In genomic region chr11:2173150-2173693, GRCh38 we compare ENCODE assay signal across 14 cellular contexts. TPM values are rescaled to one million over a fixed set of nuclear protein-coding genes. Genes with fewer than 3 reads are reported as not detected.
DNase-seq lines count a peak whose midpoint lies in the region; ATAC-seq and TF ChIP-seq lines count a peak whose summit lies in the region.
"Had no signal": no experiment of that assay in that cellular context is flagged by ENCODE, and none has a peak within 500 bp of the region (broad histone marks: within the 10 kb centered on the region; RNA-seq: fewer than 3 reads in every experiment).

No MANE protein-coding gene starts in this region.

- no peaks in the 10 kb centered on the region for H3K9me2 ChIP-seq in neural cell (ENCODE audit: insufficient read depth, low read length)

- H3K4me3 Mint-ChIP-seq in CD8-positive, alpha-beta T cell: no peak overlapping the region
- H3K4me3 Mint-ChIP-seq: activated CD4-positive, alpha-beta T cell treated with anti-CD3 and anti-CD28 coated beads, Interleukin-2, amount 10 ng/mL, durations not matched to agents 7 days and 5 days; activated naive CD4-positive, alpha-beta T cell treated with anti-CD3 and anti-CD28 coated beads, Interleukin-2, amount 50 U/mL, for 24 hours; effector memory CD8-positive, alpha-beta T cell; stimulated activated naive CD8-positive, alpha-beta T cell treated with anti-CD3 and anti-CD28 coated beads, Interleukin-15, Interleukin-2, amounts not matched to agents 100 ng/mL and 50 ng/mL, for 24 hours had no signal

- H3K79me2 ChIP-seq in mammary epithelial cell (ENCODE audit: insufficient read depth, low read length) (no peaks in the 10 kb centered on the region), neural cell (replicated peaks; ENCODE audit: insufficient read depth, low read length) (no peaks in the 10 kb centered on the region)

- WGBS in IMR-90 (ENCODE audit: extremely low coverage in 2 of 2, insufficient read length in 1 of 2), 2 experiments: 87% methylated on average over 8 of the region's 16 CpGs; no CpG with 5 or more reads in 1 of the 2 experiments
- WGBS in mammary epithelial cell (ENCODE audit: low coverage, missing lambda C conversion rate): 90% methylated on average over 13 of the region's 16 CpGs
- WGBS in thyroid gland, 2 donors: 77 to 85% methylated on average over 16 of the region's 16 CpGs

- H2AFZ ChIP-seq in IMR-90 (replicated peaks; ENCODE audit: low read length, poor library complexity) (no peak overlapping the region), mammary epithelial cell (ENCODE audit: low read depth, low read length) (no peak overlapping the region), neural cell (ENCODE audit: low read depth, low read length) (no peak overlapping the region)

- H3K27me3 Mint-ChIP-seq in CD8-positive, alpha-beta T cell (ENCODE audit: low read depth): no peaks in the 10 kb centered on the region
- H3K27me3 Mint-ChIP-seq: activated CD4-positive, alpha-beta T cell treated with anti-CD3 and anti-CD28 coated beads, Interleukin-2, amount 10 ng/mL, durations not matched to agents 7 days and 5 days; activated naive CD4-positive, alpha-beta T cell treated with anti-CD3 and anti-CD28 coated beads, Interleukin-2, amount 50 U/mL, for 24 hours; stimulated activated naive CD8-positive, alpha-beta T cell treated with anti-CD3 and anti-CD28 coated beads, Interleukin-15, Interleukin-2, amounts not matched to agents 100 ng/mL and 50 ng/mL, for 24 hours had no signal

- H3K9ac ChIP-seq in IMR-90 (ENCODE audit: low read depth, low read length) (no peak overlapping the region), mammary epithelial cell (ENCODE audit: insufficient read depth, low read length) (no peak overlapping the region), neural cell (ENCODE audit: low read length) (no peak overlapping the region)

- H3K4me3 ChIP-seq in GM06990 (replicated peaks; ENCODE audit: low read depth, low read length) (no peak overlapping the region), IMR-90 (ENCODE audit: insufficient read depth, low read depth, low read length) (no peak overlapping the region), mammary epithelial cell (replicated peaks in 1 of 3; ENCODE audit: insufficient read depth in 1 of 3, low read depth in 2 of 3, low read length in 3 of 3) (no peak overlapping the region), neural cell (ENCODE audit: low read length) (no peak overlapping the region), thyroid gland (replicated peaks in 1 of 3) (no peak overlapping the region)
- H3K4me3 ChIP-seq in CD8-positive, alpha-beta T cell (ENCODE audit: low read depth, low read length): no peak overlapping the region

- peak overlapping the region; percentile 8 for H2AK9ac ChIP-seq in IMR-90 (replicated peaks; ENCODE audit: low read depth, low read length, poor library complexity)

- no peaks in the 10 kb centered on the region for H3K36me3 Mint-ChIP-seq in CD8-positive, alpha-beta T cell
- H3K36me3 Mint-ChIP-seq: activated naive CD4-positive, alpha-beta T cell treated with anti-CD3 and anti-CD28 coated beads, Interleukin-2, amount 50 U/mL, for 24 hours had no signal

- no peak overlapping the region for H3K18ac ChIP-seq in IMR-90 (ENCODE audit: low read depth, low read length)

- intact Hi-C loops in IMR-90 (cut with micrococcal nuclease) (no loop called here), mammary epithelial cell (cut with micrococcal nuclease) (no loop called here), thyroid gland (cut with DNase I) (no loop called here)
- intact Hi-C loops in CD8-positive, alpha-beta T cell (cut with DNase I, micrococcal nuclease): no loop called here

- H3K79me1 ChIP-seq in IMR-90 (ENCODE audit: low read depth in 1 of 2, low read length in 2 of 2): no peaks in the 10 kb centered on the region

- no peaks in the 10 kb centered on the region for H3K27me3 ChIP-seq in GM06990 (replicated peaks; ENCODE audit: control insufficient read depth, insufficient read depth, low read length)
- peaks cover 6% of the 10 kb centered on the region; the same call in 1 of the 2 replicates for H3K27me3 ChIP-seq in IMR-90 (ENCODE audit: control insufficient read depth, insufficient read depth, low read length)
- no peaks in the 10 kb centered on the region for H3K27me3 ChIP-seq in mammary epithelial cell (ENCODE audit: insufficient read depth, low read length)
- H3K27me3 ChIP-seq in neural cell (ENCODE audit: insufficient read depth, low read depth, low read length): no peaks in the 10 kb centered on the region
- no peaks in the 10 kb centered on the region for H3K27me3 ChIP-seq in thyroid gland
- no peaks in the 10 kb centered on the region for H3K27me3 ChIP-seq in CD8-positive, alpha-beta T cell (ENCODE audit: insufficient read depth, low read length)

- no peak overlapping the region for H2BK5ac ChIP-seq in IMR-90 (ENCODE audit: low read depth, low read length, poor library complexity, severe bottlenecking)

- H2AK5ac ChIP-seq in IMR-90 (ENCODE audit: low read depth, low read length): no peak overlapping the region

- H2BK120ac ChIP-seq in IMR-90 (ENCODE audit: low read depth, low read length): no peak overlapping the region

- H3K9me1 ChIP-seq in IMR-90 (ENCODE audit: insufficient read depth, low read length): peaks cover 6% of the 10 kb centered on the region

- TF ChIP-seq EP300 in neural cell (conservative IDR thresholded peaks at IDR 0.05; ENCODE audit: poor library complexity, severe bottlenecking): no peak

- H3K4me2 ChIP-seq in IMR-90 (ENCODE audit: low read depth, low read length): no peak overlapping the region
- H3K4me2 ChIP-seq in mammary epithelial cell (ENCODE audit: insufficient read depth, low read depth, low read length): no peak overlapping the region
- H3K4me2 ChIP-seq in neural cell (ENCODE audit: low read length): no peak overlapping the region

- H3K36me3 ChIP-seq in GM06990 (ENCODE audit: control insufficient read depth, insufficient read depth, low read length) (no peaks in the 10 kb centered on the region), IMR-90 (ENCODE audit: control insufficient read depth, insufficient read depth, low read length) (no peaks in the 10 kb centered on the region), mammary epithelial cell (ENCODE audit: insufficient read depth, low read length) (no peaks in the 10 kb centered on the region), neural cell (ENCODE audit: insufficient read depth, low read length) (no peaks in the 10 kb centered on the region), thyroid gland (no peaks in the 10 kb centered on the region)
- H3K36me3 ChIP-seq in CD8-positive, alpha-beta T cell (ENCODE audit: insufficient read depth, low read length): no peaks in the 10 kb centered on the region

- TF ChIP-seq POLR2A in IMR-90 (IDR thresholded peaks at IDR 0.05; ENCODE audit: low read depth, low read length): no peak
- no peak for TF ChIP-seq POLR2A in thyroid gland (IDR thresholded peaks at IDR 0.05)

- in situ Hi-C loops in IMR-90 (cut with MboI; ENCODE audit: low sequenced_read_pairs): no loop called here
- in situ Hi-C loops in mammary epithelial cell (cut with MboI; ENCODE audit: low sequenced_read_pairs in 2 of 2): loop anchor here in 1 of 2 donors (25.0 kb wide), 1 partner anchor 486 kb away; the partner anchor contains the start of gene KRTAP5-6

- no peak overlapping the region for H3K27ac Mint-ChIP-seq in CD8-positive, alpha-beta T cell
- H3K27ac Mint-ChIP-seq: activated CD4-positive, alpha-beta T cell treated with anti-CD3 and anti-CD28 coated beads, Interleukin-2, amount 10 ng/mL, durations not matched to agents 7 days and 5 days; activated naive CD4-positive, alpha-beta T cell treated with anti-CD3 and anti-CD28 coated beads, Interleukin-2, amount 50 U/mL, for 24 hours; stimulated activated naive CD8-positive, alpha-beta T cell treated with anti-CD3 and anti-CD28 coated beads, Interleukin-15, Interleukin-2, amounts not matched to agents 100 ng/mL and 50 ng/mL, for 24 hours had no signal

- no peaks in the 10 kb centered on the region for H3K4me1 ChIP-seq in IMR-90 (ENCODE audit: control insufficient read depth, insufficient read depth, low read length)
- H3K4me1 ChIP-seq in mammary epithelial cell (ENCODE audit: insufficient read depth, low read length): peaks cover 12% of the 10 kb centered on the region
- H3K4me1 ChIP-seq in thyroid gland: peaks cover 0 to 4% of the 10 kb centered on the region in 2 donors
- H3K4me1 ChIP-seq in CD8-positive, alpha-beta T cell (ENCODE audit: insufficient read depth, low read length): no peaks in the 10 kb centered on the region

- no peak overlapping the region for H3K23ac ChIP-seq in IMR-90 (ENCODE audit: low read depth, low read length)

- no TSS peak for BruUV-seq in IMR-90 (replicated peaks; lab: Mats Ljungman, UMichigan)
- BruUV-seq in mammary epithelial cell (replicated peaks; lab: Mats Ljungman, UMichigan): no TSS peak

- H3K4ac ChIP-seq in IMR-90 (ENCODE audit: low read depth, low read length): no peak overlapping the region

- peak; percentile 31 for TF ChIP-seq CTCF in GM06990 (IDR thresholded peaks at IDR 0.05; ENCODE audit: insufficient read depth, low read length, poor library complexity, severe bottlenecking)
- peak; percentile 34 for TF ChIP-seq CTCF in IMR-90 (conservative IDR thresholded peaks at IDR 0.05; ENCODE audit: low read depth, low read length)
- peak; percentile 20 to 45 for TF ChIP-seq CTCF in mammary epithelial cell (conservative IDR thresholded peaks at IDR 0.05 in 1 of 2, IDR thresholded peaks at IDR 0.05 in 1 of 2; ENCODE audit: extremely low read depth in 1 of 2, insufficient read depth in 1 of 2, low read depth in 1 of 2, low read length in 2 of 2)
- TF ChIP-seq CTCF in neural cell (IDR thresholded peaks at IDR 0.05; ENCODE audit: poor library complexity, severe bottlenecking): peak; percentile 19
- TF ChIP-seq CTCF in thyroid gland (IDR thresholded peaks at IDR 0.05): no peak
- no peak for TF ChIP-seq CTCF in CD8-positive, alpha-beta T cell (IDR thresholded peaks at IDR 0.05)

- TF ChIP-seq RAD21 in IMR-90 (IDR thresholded peaks at IDR 0.05; ENCODE audit: low read length): no peak
- no peak for TF ChIP-seq RAD21 in neural cell (conservative IDR thresholded peaks at IDR 0.05)

- H3K27ac ChIP-seq in IMR-90 (ENCODE audit: insufficient read depth, low read length) (no peak overlapping the region), mammary epithelial cell (ENCODE audit: insufficient read depth, low read depth, low read length) (no peak overlapping the region), neural cell (ENCODE audit: low read length) (no peak overlapping the region), thyroid gland (no peak overlapping the region)
- H3K27ac ChIP-seq in CD8-positive, alpha-beta T cell (ENCODE audit: low read depth, low read length): no peak overlapping the region

- H3K56ac ChIP-seq in IMR-90 (ENCODE audit: extremely low read depth, insufficient read depth, low read length): no peak overlapping the region

- dilution Hi-C loops in IMR-90 (cut with HindIII; ENCODE audit: low sequenced_read_pairs, unreplicated experiment): no loop called here
- dilution Hi-C loops in mammary epithelial cell (cut with HindIII; ENCODE audit: low sequenced_read_pairs): no loop called here

- POLR2A ChIA-PET in IMR-90 (lab: Charles Lee; ENCODE audit: unreplicated experiment): no interaction called here
- POLR2A ChIA-PET in CD8-positive, alpha-beta T cell (lab: Charles Lee): no interaction called here

- H3K14ac ChIP-seq in IMR-90 (replicated peaks; ENCODE audit: low read depth, low read length): no peak overlapping the region

- H4K91ac ChIP-seq in IMR-90 (ENCODE audit: insufficient read depth, low read depth, low read length): no peak overlapping the region

- H4K5ac ChIP-seq in IMR-90 (ENCODE audit: low read depth, low read length): no peak overlapping the region

- DNase-seq in GM06990 (ENCODE audit: extremely low read depth, insufficient read length): no peak
- no peak for DNase-seq in IMR-90
- no peak for DNase-seq in mammary epithelial cell
- no peak for DNase-seq in thyroid gland
- no peak for DNase-seq in CD8-positive, alpha-beta T cell
- no peak for DNase-seq in DMS153 (lab: John Stamatoyannopoulos, UW)
- DNase-seq: activated CD4-positive, alpha-beta T cell treated with anti-CD3 and anti-CD28 coated beads, Interleukin-2, amount 10 ng/mL, durations not matched to agents 7 days and 5 days; effector memory CD8-positive, alpha-beta T cell; NCI-H1930; stimulated activated CD4-positive, alpha-beta T cell treated with anti-CD3 and anti-CD28 coated beads, Interleukin-15, amount 100 ng/mL, for 24 hours had no signal

- H4K20me1 ChIP-seq in IMR-90 (ENCODE audit: insufficient read depth, low read length) (no peaks in the 10 kb centered on the region), mammary epithelial cell (ENCODE audit: insufficient read depth, low read length) (no peaks in the 10 kb centered on the region), neural cell (ENCODE audit: insufficient read depth) (no peaks in the 10 kb centered on the region)

- H2BK20ac ChIP-seq in IMR-90 (ENCODE audit: low read depth, low read length): no peak overlapping the region

- H3F3A ChIP-seq in neural cell (ENCODE audit: insufficient read depth, low read length, poor library complexity, severe bottlenecking): no peaks in the 10 kb centered on the region

- H3K9me3 Mint-ChIP-seq in CD8-positive, alpha-beta T cell: no peaks in the 10 kb centered on the region
- H3K9me3 Mint-ChIP-seq: activated naive CD4-positive, alpha-beta T cell treated with anti-CD3 and anti-CD28 coated beads, Interleukin-2, amount 50 U/mL, for 24 hours; effector memory CD8-positive, alpha-beta T cell; stimulated activated naive CD8-positive, alpha-beta T cell treated with anti-CD3 and anti-CD28 coated beads, Interleukin-15, Interleukin-2, amounts not matched to agents 100 ng/mL and 50 ng/mL, for 24 hours had no signal

- CTCF ChIA-PET in IMR-90 (lab: Yijun Ruan, JAX): no interaction called here
- CTCF ChIA-PET in mammary epithelial cell (lab: Charles Lee; ENCODE audit: low non-redundant PET): no interaction called here
- CTCF ChIA-PET in CD8-positive, alpha-beta T cell (lab: Charles Lee): interaction anchor here (1.1 kb wide), 1 partner anchor 12 kb away, joined by 3 read pairs; no protein-coding TSS in a partner anchor

- peak; percentile 27; the same call in 1 of the 2 replicates for ATAC-seq in IMR-90 (ENCODE audit: low read depth)
- ATAC-seq in CD8-positive, alpha-beta T cell: no peak
- no peak for ATAC-seq in HG03442 (IDR thresholded peaks at IDR 0.05; ENCODE audit: unreplicated experiment)
- ATAC-seq: effector memory CD8-positive, alpha-beta T cell had no signal

- H3K9me3 ChIP-seq in IMR-90 (ENCODE audit: control insufficient read depth, insufficient read depth, low read length) (no peaks in the 10 kb centered on the region), mammary epithelial cell (replicated peaks; ENCODE audit: insufficient read depth, low read length) (no peaks in the 10 kb centered on the region), neural cell (ENCODE audit: low read length) (no peaks in the 10 kb centered on the region), thyroid gland (no peaks in the 10 kb centered on the region)
- H3K9me3 ChIP-seq in CD8-positive, alpha-beta T cell (ENCODE audit: low read length): no peaks in the 10 kb centered on the region

- H3K4me1 Mint-ChIP-seq in CD8-positive, alpha-beta T cell (ENCODE audit: low read depth): no peaks in the 10 kb centered on the region
- H3K4me1 Mint-ChIP-seq: activated CD4-positive, alpha-beta T cell treated with anti-CD3 and anti-CD28 coated beads, Interleukin-2, amount 10 ng/mL, durations not matched to agents 7 days and 5 days; activated naive CD4-positive, alpha-beta T cell treated with anti-CD3 and anti-CD28 coated beads, Interleukin-2, amount 50 U/mL, for 24 hours had no signal

- H2BK15ac ChIP-seq in IMR-90 (ENCODE audit: low read depth, low read length): no peak overlapping the region

- no peak overlapping the region for H4K8ac ChIP-seq in IMR-90 (ENCODE audit: low read depth in 2 of 2, low read length in 2 of 2)

RNA-seq across cellular contexts. Expression of gene TH, which starts 1.6 kb away (rescaled TPM):
- total RNA-seq in IMR-90 (2012; rRNA removed) (not detected in 2 replicates), mammary epithelial cell (under 1 TPM in 1 of 2 donors, not detected in 1; 0.61 TPM), thyroid gland (not detected)
- polyA plus RNA-seq in IMR-90 (2012; rRNA removed) (0.06 and 0.10 TPM in 2 replicates), mammary epithelial cell (0.16 TPM), neural cell (3.6 and 10.9 TPM in 2 replicates)
- polyA plus RNA-seq in IMR-90 (2012; cell fraction: cytosol; rRNA removed): 0.03 TPM in 1 of 2 replicates, not detected in the other
- polyA plus RNA-seq in IMR-90 (2012; cell fraction: nucleus; rRNA removed; ENCODE audit: low replicate concordance): 0.08 TPM in 1 of 2 replicates, not detected in the other
- polyA minus RNA-seq in mammary epithelial cell (not detected), neural cell (2.1 and 3.9 TPM in 2 replicates)
- not detected for total RNA-seq in CD8-positive, alpha-beta T cell
- total RNA-seq: activated CD4-positive, alpha-beta T cell treated with anti-CD3 and anti-CD28 coated beads, Interleukin-2, amount 10 ng/mL, durations not matched to agents 7 days and 5 days had no signal

RNA-seq across cellular contexts. Expression of gene INS, which starts 12.2 kb away (rescaled TPM):
- total RNA-seq in IMR-90 (2012; rRNA removed): not detected in 2 replicates
- polyA plus RNA-seq in IMR-90 (2012; rRNA removed): not detected in 2 replicates
- polyA plus RNA-seq in IMR-90 (2012; cell fraction: cytosol; rRNA removed): not detected in 2 replicates
- not detected in 2 replicates for polyA plus RNA-seq in IMR-90 (2012; cell fraction: nucleus; rRNA removed; ENCODE audit: low replicate concordance)
- total RNA-seq in mammary epithelial cell: not detected
- polyA plus RNA-seq in mammary epithelial cell: not detected
- polyA minus RNA-seq in mammary epithelial cell: not detected
- not detected in 2 replicates for polyA plus RNA-seq in neural cell
- not detected in 2 replicates for polyA minus RNA-seq in neural cell
- not detected for total RNA-seq in thyroid gland
- not detected for total RNA-seq in CD8-positive, alpha-beta T cell
- total RNA-seq: activated CD4-positive, alpha-beta T cell treated with anti-CD3 and anti-CD28 coated beads, Interleukin-2, amount 10 ng/mL, durations not matched to agents 7 days and 5 days had no signal

RNA-seq across cellular contexts. Expression of gene IGF2, which starts 34.0 kb away (rescaled TPM):
- total RNA-seq in IMR-90 (2012; rRNA removed) (2.3 and 5.0 TPM in 2 replicates), mammary epithelial cell (under 1 TPM in 1 of 2 donors, not detected in 1; under 0.01 TPM), thyroid gland (10 to 100 TPM in 3 of 4 donors, 1 to 10 TPM in 1; 9.9 to 26.6 (median 18.1) TPM)
- polyA plus RNA-seq in IMR-90 (2012; rRNA removed) (17.5 and 21.8 TPM in 2 replicates), mammary epithelial cell (0.01 TPM), neural cell (not detected in 2 replicates)
- polyA plus RNA-seq in IMR-90 (2012; cell fraction: cytosol; rRNA removed): 20.6 and 23.2 TPM in 2 replicates
- polyA plus RNA-seq in IMR-90 (2012; cell fraction: nucleus; rRNA removed; ENCODE audit: low replicate concordance): 4.8 and 6.4 TPM in 2 replicates
- polyA minus RNA-seq in mammary epithelial cell (not detected), neural cell (not detected in 2 replicates)
- not detected for total RNA-seq in CD8-positive, alpha-beta T cell

Comparison
In these comparisons a context has a peak if more than half of its experiments do, and no peak if none do; other contexts are left out.
1. CTCF ChIP-seq: peak in GM06990 (single experiment), IMR-90 (single experiment), mammary epithelial cell (2 of 2) and neural cell (single experiment); none in thyroid gland (0 of 6) and CD8-positive, alpha-beta T cell (single experiment).